In genomic region chr12:57276935-57277563, GRCh38 we compare ENCODE assay signal across 10 cellular contexts. TPM values are rescaled to one million over a fixed set of nuclear protein-coding genes. Genes with fewer than 3 reads are reported as not detected.
DNase-seq lines count a peak whose midpoint lies in the region; ATAC-seq and TF ChIP-seq lines count a peak whose summit lies in the region.
"Had no signal": no experiment of that assay in that cellular context is flagged by ENCODE, and none has a peak within 500 bp of the region (broad histone marks: within the 10 kb centered on the region; RNA-seq: fewer than 3 reads in every experiment).

No MANE protein-coding gene starts in this region.

- TF ChIP-seq CTCF in cardiac fibroblast (IDR thresholded peaks at IDR 0.05; ENCODE audit: low read depth, low read length) (peak; percentile 58), gastrocnemius medialis (IDR thresholded peaks at IDR 0.05 in 4 of 5, conservative IDR thresholded peaks at IDR 0.05 in 1 of 5) (peak in 4 of 5 experiments; percentile 20 to 62 (median 44))

- intact Hi-C loops in gastrocnemius medialis (cut with DNase I; ENCODE audit: low total_unique reads), result loop anchor here (2.0 kb wide), 1 partner anchor 64 kb away; no protein-coding TSS in a partner anchor

- H3K4me3 ChIP-seq in cardiac fibroblast (replicated peaks in 1 of 2; ENCODE audit: low read depth in 2 of 2, low read length in 2 of 2) (no peak overlapping the region), gastrocnemius medialis (no peak overlapping the region)

- in situ Hi-C loops in gastrocnemius medialis (cut with MboI; ENCODE audit: low sequenced_read_pairs in 4 of 4), result no loop called here

- no peaks in the 10 kb centered on the region for H3K27me3 ChIP-seq in gastrocnemius medialis

- ATAC-seq in gastrocnemius medialis, result no peak
- ATAC-seq: CD8-positive, alpha-beta T cell had no signal

- peaks cover 9 to 12% of the 10 kb centered on the region in 2 donors for H3K4me1 ChIP-seq in gastrocnemius medialis

- DNase-seq in NCI-H345 (lab: John Stamatoyannopoulos, UW) (peak; percentile 2), NCI-H345 treated with DMSO at 0.1 percent for 48 hours (lab: John Stamatoyannopoulos, UW; ENCODE audit: unreplicated experiment) (no peak), M059J (ENCODE audit: low read depth) (peak; percentile 11), cardiac fibroblast (ENCODE audit: low read depth in 2 of 2) (peak; percentile 57 to 59), gastrocnemius medialis (no peak), activated gamma-delta T cell (lab: John Stamatoyannopoulos, UW) (no peak)
- DNase-seq in NK-92 treated with Interleukin-12 subunit alpha and Interleukin-12 subunit beta, amount 100 ng/mL, for 24 hours (lab: John Stamatoyannopoulos, UW), result no peak
- no peak for DNase-seq in activated effector memory CD4-positive, alpha-beta T cell treated with Interleukin-2 at 50 U/mL for 16 hours

- H3K36me3 ChIP-seq in gastrocnemius medialis, result peaks cover 0 to 35% of the 10 kb centered on the region in 2 donors

- H3K9me3 ChIP-seq in gastrocnemius medialis, result no peaks in the 10 kb centered on the region

- H3K27ac ChIP-seq in gastrocnemius medialis, result no peak overlapping the region
- H3K27ac ChIP-seq: RWPE1 had no signal

- TF ChIP-seq POLR2A in gastrocnemius medialis (IDR thresholded peaks at IDR 0.05), result no peak

RNA-seq across cellular contexts. Expression of gene STAC3, which starts 26.1 kb away (rescaled TPM):
- total RNA-seq in M059J (2014; rRNA removed; shearing (Covaris generic)), result 0.10 TPM in 1 of 2 replicates, not detected in the other
- total RNA-seq in gastrocnemius medialis, result 1,000 to 10,000 TPM in 2 of 4 donors, 100 to 1,000 TPM in 2; 459 to 1,596 (median 855) TPM

RNA-seq across cellular contexts. Expression of gene SHMT2, which starts 47.5 kb away (rescaled TPM):
- total RNA-seq in M059J (2014; rRNA removed; shearing (Covaris generic)), result 113 and 139 TPM in 2 replicates
- total RNA-seq in gastrocnemius medialis, result 100 to 1,000 TPM in 1 of 4 donors, 10 to 100 TPM in 3; 41.3 to 107 (median 46.4) TPM

Comparison
In these comparisons a context has a peak if more than half of its experiments do, and no peak if none do; other contexts are left out.
1. DNase-seq: peak in NCI-H345 (single experiment), M059J (single experiment) and cardiac fibroblast (2 of 2); none in NCI-H345 treated with DMSO at 0.1 percent for 48 hours (single experiment), gastrocnemius medialis (0 of 2), activated gamma-delta T cell (single experiment), NK-92 treated with Interleukin-12 subunit alpha and Interleukin-12 subunit beta, amount 100 ng/mL, for 24 hours (single experiment) and activated effector memory CD4-positive, alpha-beta T cell treated with Interleukin-2 at 50 U/mL for 16 hours (single experiment).
2. RNA of gene STAC3, which starts 26.1 kb away (total RNA-seq): 459 to 1,596 TPM in gastrocnemius medialis; 0.10 TPM in M059J; every median in the first group is over 100 times any median in the second.